ENCODE assay signal across 8 cellular contexts in the genomic region with DNA sequence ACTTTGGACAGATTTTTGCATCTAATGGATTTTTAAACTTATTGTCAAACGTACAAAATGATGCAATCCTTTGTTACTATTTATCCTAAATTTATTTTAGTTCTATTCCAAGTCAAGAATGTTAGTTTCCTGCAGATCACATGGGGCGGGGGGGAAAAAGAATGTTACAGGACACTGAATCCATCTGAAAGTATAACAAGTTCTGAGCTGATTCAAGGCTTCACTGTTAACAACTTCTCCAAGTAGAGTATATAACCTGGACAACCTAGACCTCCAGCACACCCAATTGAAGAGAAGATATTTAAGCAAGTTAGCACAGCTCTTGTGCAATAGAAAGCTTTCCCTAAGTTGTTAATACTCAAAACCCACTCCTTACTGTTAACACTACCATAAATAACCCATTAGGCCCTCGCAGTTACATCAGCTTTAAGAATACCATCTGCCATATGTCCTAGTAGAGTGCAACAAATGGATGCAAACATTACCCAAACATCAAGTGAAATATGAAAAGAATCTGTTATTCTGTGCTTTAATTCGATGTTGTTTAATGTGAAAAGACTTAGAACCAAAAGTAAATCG. TPM values are rescaled to one million over a fixed set of nuclear protein-coding genes. Genes with fewer than 3 reads are reported as not detected.
A peak's percentile ranks its signal among the peaks of the same experiment; 100 is the strongest.
DNase-seq lines count a peak whose midpoint lies in the region.

No MANE protein-coding gene starts in this region.

- H3K9me3 ChIP-seq in iPS-18a (ENCODE audit: control insufficient read depth, low read depth, low read length) (no peaks in the 10 kb centered on the region), stomach smooth muscle (ENCODE audit: control insufficient read depth in 2 of 2, low read length in 2 of 2) (no peaks in the 10 kb centered on the region)

- no peaks in the 10 kb centered on the region for H3K9me3 Mint-ChIP-seq in activated naive CD8-positive, alpha-beta T cell (ENCODE audit: low read depth)

- H3K27me3 Mint-ChIP-seq in activated naive CD8-positive, alpha-beta T cell: no peaks in the 10 kb centered on the region

- DNase-seq in EH (ENCODE audit: low read depth) (peak; percentile 48), M059J (ENCODE audit: low read depth) (peak; percentile 38), nucleus accumbens (lab: John Stamatoyannopoulos, UW) (no peak)
- DNase-seq in central memory CD4-positive, alpha-beta T cell: no peak
- no peak for DNase-seq in activated CD4-positive, alpha-beta T cell treated with anti-CD3 and anti-CD28 coated beads for 1 hour

- H3K27ac ChIP-seq in iPS-18a (ENCODE audit: low read length) (peak overlapping the region; percentile 82), stomach smooth muscle (ENCODE audit: low read length) (no peak overlapping the region)

- H3K27me3 ChIP-seq in iPS-18a (ENCODE audit: control insufficient read depth, insufficient read depth, low read length): no peaks in the 10 kb centered on the region
- no peaks in the 10 kb centered on the region for H3K27me3 ChIP-seq in stomach smooth muscle (ENCODE audit: control insufficient read depth in 1 of 2, insufficient read depth in 2 of 2, low read length in 2 of 2)

- H3K4me3 ChIP-seq in iPS-18a (ENCODE audit: low read length) (peak overlapping the region; percentile 99), stomach smooth muscle (ENCODE audit: low read length in 2 of 2) (peak overlapping the region; percentile 94 to 97)

- peaks cover 4% of the 10 kb centered on the region for H3K36me3 Mint-ChIP-seq in activated naive CD8-positive, alpha-beta T cell

- H3K9ac ChIP-seq in iPS-18a (ENCODE audit: low read length): peak overlapping the region; percentile 95
- H3K9ac ChIP-seq in stomach smooth muscle (ENCODE audit: low read length in 2 of 2): peak overlapping the region in 1 of 2 donors; percentile 91

- H3K4me1 Mint-ChIP-seq in activated naive CD8-positive, alpha-beta T cell (ENCODE audit: low read depth): peaks cover 35% of the 10 kb centered on the region

- peak overlapping the region; percentile 99 for H3K27ac Mint-ChIP-seq in activated naive CD8-positive, alpha-beta T cell

- peaks cover 14% of the 10 kb centered on the region for H3K4me1 ChIP-seq in iPS-18a (ENCODE audit: control insufficient read depth, low read depth, low read length)
- H3K4me1 ChIP-seq in stomach smooth muscle (ENCODE audit: control insufficient read depth, insufficient read depth, low read length): peaks cover 12% of the 10 kb centered on the region

- peak overlapping the region; percentile 100 for H3K4me3 Mint-ChIP-seq in activated naive CD8-positive, alpha-beta T cell

- H3K36me3 ChIP-seq in iPS-18a (ENCODE audit: control insufficient read depth, low read depth, low read length) (no peaks in the 10 kb centered on the region), stomach smooth muscle (ENCODE audit: control insufficient read depth in 2 of 2, insufficient read depth in 2 of 2, low read length in 2 of 2) (no peaks in the 10 kb centered on the region)

RNA-seq across cellular contexts. Expression of a gene that starts 1.3 kb away (rescaled TPM):
- 11.8 and 22.9 TPM in 2 replicates for total RNA-seq in M059J (2014; rRNA removed; shearing (Covaris generic))

Comparison
In these comparisons a context has a peak if more than half of its experiments do, and no peak if none do; other contexts are left out.
1. DNase-seq: peak in EH (single experiment) and M059J (single experiment); none in nucleus accumbens (0 of 56), central memory CD4-positive, alpha-beta T cell (single experiment) and activated CD4-positive, alpha-beta T cell treated with anti-CD3 and anti-CD28 coated beads for 1 hour (single experiment).